In genomic region chr12:57461904-57462306, GRCh38 we compare ENCODE assay signal across 8 cellular contexts. TPM values are rescaled to one million over a fixed set of nuclear protein-coding genes. Genes with fewer than 3 reads are reported as not detected.
A peak's percentile ranks its signal among the peaks of the same experiment; 100 is the strongest.
DNase-seq lines count a peak whose midpoint lies in the region; ATAC-seq and TF ChIP-seq lines count a peak whose summit lies in the region.

No MANE protein-coding gene starts in this region.

- H3K36me3 ChIP-seq in ascending aorta (no peaks in the 10 kb centered on the region), right lobe of liver (no peaks in the 10 kb centered on the region), tibial artery (no peaks in the 10 kb centered on the region)

- H3K27me3 ChIP-seq in ascending aorta (no peaks in the 10 kb centered on the region), right lobe of liver (no peaks in the 10 kb centered on the region), tibial artery (no peaks in the 10 kb centered on the region)

- 0% methylated on average over 11 of the region's 13 CpGs for WGBS in right lobe of liver (ENCODE audit: insufficient coverage, low coverage, low lambda C conversion rate, missing lambda C conversion rate)

- H3K4me1 ChIP-seq in ascending aorta (peaks cover 3 to 30% of the 10 kb centered on the region in 2 donors), right lobe of liver (peaks cover 0 to 34% (median 1%) of the 10 kb centered on the region in 4 donors), tibial artery (peaks cover 0 to 27% (median 19%) of the 10 kb centered on the region in 4 donors)

- TF ChIP-seq POLR2A in right lobe of liver (IDR thresholded peaks at IDR 0.05): no peak

- no peak for ATAC-seq in right lobe of liver

- peak; percentile 35 for DNase-seq in stimulated activated CD4-positive, alpha-beta T cell treated with anti-CD3 and anti-CD28 coated beads, Interleukin-15, amount 100 ng/mL, for 24 hours
- DNase-seq in stimulated activated CD4-positive, alpha-beta T cell treated with anti-CD3 and anti-CD28 coated beads, Interleukin-1b, Interleukin-23, amount 100 ng/mL, for 48 hours: no peak
- DNase-seq in ascending aorta (ENCODE audit: low spot score in 2 of 2) (no peak), right lobe of liver (no peak), tibial artery (no peak), GOT3 (lab: John Stamatoyannopoulos, UW) (no peak), occipital lobe (lab: John Stamatoyannopoulos, UW) (no peak), activated gamma-delta T cell treated with Interleukin-2 at 50 U/mL for 16 hours (no peak)

- H3K4me3 ChIP-seq in ascending aorta (peak overlapping the region; percentile 71 to 89), right lobe of liver (peak overlapping the region; percentile 36 to 53 (median 44)), tibial artery (peak overlapping the region; percentile 58 to 71)

- H3K9me3 ChIP-seq in ascending aorta (no peaks in the 10 kb centered on the region), right lobe of liver (no peaks in the 10 kb centered on the region), tibial artery (no peaks in the 10 kb centered on the region)

- intact Hi-C loops in ascending aorta (cut with DNase I) (loop anchor here (1.0 to 2.0 kb wide), 2 partner anchors 27 to 58 kb away; partner anchors contain the start of genes DDIT3 and MARS1), right lobe of liver (cut with DNase I) (no loop called here), tibial artery (cut with DNase I; ENCODE audit: low total_unique reads) (loop anchor here (1.0 kb wide), 1 partner anchor 26 kb away; the partner anchor contains the start of gene MARS1)

- H3K27ac ChIP-seq in ascending aorta (peak overlapping the region; percentile 76 to 87), right lobe of liver (no peak overlapping the region), tibial artery (peak overlapping the region; percentile 70 to 72)

- no peak for TF ChIP-seq CTCF in ascending aorta (IDR thresholded peaks at IDR 0.05)
- TF ChIP-seq CTCF in right lobe of liver (IDR thresholded peaks at IDR 0.05): no peak
- no peak for TF ChIP-seq CTCF in tibial artery (IDR thresholded peaks at IDR 0.05)

RNA-seq across cellular contexts. Expression of gene GLI1, which starts 2.3 kb away (rescaled TPM):
- total RNA-seq in ascending aorta (2.8 TPM), right lobe of liver (under 1 TPM; 0.16 to 0.74 (median 0.55) TPM), occipital lobe (0.16 TPM)

RNA-seq across cellular contexts. Expression of gene INHBE, which starts 6.8 kb away (rescaled TPM):
- total RNA-seq in ascending aorta (not detected), right lobe of liver (100 to 1,000 TPM in 4 of 6 experiments, 10 to 100 TPM in 2; 17.4 to 302 (median 150) TPM), occipital lobe (not detected)

RNA-seq across cellular contexts. Expression of gene ARHGAP9, which starts 17.8 kb away (rescaled TPM):
- total RNA-seq in ascending aorta: 21.6 TPM
- total RNA-seq in right lobe of liver: 10 to 100 TPM in 1 of 6 experiments, 1 to 10 TPM in 5; 3.5 to 11.0 (median 6.8) TPM
- 0.94 TPM for total RNA-seq in occipital lobe

RNA-seq across cellular contexts. Expression of gene MARS1, which starts 26.0 kb away (rescaled TPM):
- total RNA-seq in ascending aorta (78.0 TPM), right lobe of liver (10 to 100 TPM; 53.4 to 66.6 (median 60.4) TPM), occipital lobe (65.2 TPM)

RNA-seq across cellular contexts. Expression of gene INHBC, which starts 27.3 kb away (rescaled TPM):
- total RNA-seq in ascending aorta (not detected), right lobe of liver (100 to 1,000 TPM in 1 of 6 experiments, 10 to 100 TPM in 5; 14.7 to 123 (median 63.6) TPM), occipital lobe (not detected)

Comparison
In these comparisons a context has a peak if more than half of its experiments do, and no peak if none do; other contexts are left out.
1. H3K27ac ChIP-seq: peak in ascending aorta (2 of 2) and tibial artery (2 of 2); none in right lobe of liver (0 of 3).
2. RNA of gene INHBE, which starts 6.8 kb away (total RNA-seq): 17.4 to 302 TPM in right lobe of liver; not detected in ascending aorta (single experiment) and not detected in occipital lobe (single experiment); every median in the first group is over 10 times any median in the second.
3. intact Hi-C loops: an anchor here in ascending aorta (1.0 to 2.0 kb wide) and tibial artery (1.0 kb wide); none called in right lobe of liver.
4. Peak in every context shown above with its lines, with median percentiles within 50 percentile points of each other: H3K4me3 ChIP-seq.